In genomic region chr12:52082988-52083637, GRCh38 we compare ENCODE assay signal across 1 cellular context.
TF ChIP-seq lines count a peak whose summit lies in the region.

No MANE protein-coding gene starts in this region.

TF ChIP-seq in HepG2, 621 proteins besides CTCF, POLR2A, EP300 and RAD21 (continued from another document and continues in another):
- TF ChIP-seq LRRFIP1 (CRISPR knock-in tag; conservative IDR thresholded peaks at IDR 0.05) (no peak), CBX1 (IDR thresholded peaks at IDR 0.05; ENCODE audit: low read depth) (no peak), MLX (CRISPR knock-in tag; IDR thresholded peaks at IDR 0.05) (no peak), KDM6A (CRISPR knock-in tag; IDR thresholded peaks at IDR 0.05; ENCODE audit: low read depth) (no peak), HOXA9 (CRISPR knock-in tag; IDR thresholded peaks at IDR 0.05; ENCODE audit: borderline replicate concordance) (no peak), AFF4 (CRISPR knock-in tag; IDR thresholded peaks at IDR 0.05) (no peak), ARID4A (CRISPR knock-in tag; IDR thresholded peaks at IDR 0.05; ENCODE audit: borderline replicate concordance) (peak; percentile 26; the same call in 1 of the 2 replicates), ZNF674 (CRISPR knock-in tag; IDR thresholded peaks at IDR 0.05; ENCODE audit: low read depth) (no peak), ZNF609 (CRISPR knock-in tag; IDR thresholded peaks at IDR 0.05; ENCODE audit: borderline replicate concordance) (no peak), DNMT1 (CRISPR knock-in tag; IDR thresholded peaks at IDR 0.05) (no peak), ZMAT5 (CRISPR knock-in tag; IDR thresholded peaks at IDR 0.05; ENCODE audit: borderline replicate concordance, low read depth) (no peak), NKX3-1 (CRISPR knock-in tag; IDR thresholded peaks at IDR 0.05) (no peak), ZBTB44 (CRISPR knock-in tag; IDR thresholded peaks at IDR 0.05) (no peak), ZNF17 (CRISPR knock-in tag; IDR thresholded peaks at IDR 0.05) (no peak), MTA3 (CRISPR knock-in tag; IDR thresholded peaks at IDR 0.05) (no peak), MIER2 (CRISPR knock-in tag; IDR thresholded peaks at IDR 0.05) (no peak), ZNF850 (CRISPR knock-in tag; conservative IDR thresholded peaks at IDR 0.05) (no peak), ZNF639 (CRISPR knock-in tag; conservative IDR thresholded peaks at IDR 0.05) (no peak), MXD3 (CRISPR knock-in tag; IDR thresholded peaks at IDR 0.05) (no peak), HNRNPL (IDR thresholded peaks at IDR 0.05; ENCODE audit: low read depth, low read length) (no peak), ZNF513 (CRISPR knock-in tag; conservative IDR thresholded peaks at IDR 0.05) (no peak), NRL (CRISPR knock-in tag; IDR thresholded peaks at IDR 0.05; ENCODE audit: borderline replicate concordance) (no peak), ZNF10 (CRISPR knock-in tag; IDR thresholded peaks at IDR 0.05; ENCODE audit: borderline replicate concordance, low read depth) (no peak), PCBP2 (optimal IDR thresholded peaks at IDR 0.05; ENCODE audit: low read depth, low read length, poor library complexity, severe bottlenecking) (no peak), GTF2F1 (IDR thresholded peaks at IDR 0.05; ENCODE audit: low read length) (no peak), ZNF570 (CRISPR knock-in tag; IDR thresholded peaks at IDR 0.05; ENCODE audit: borderline replicate concordance) (no peak), KLF12 (CRISPR knock-in tag; IDR thresholded peaks at IDR 0.05; ENCODE audit: borderline replicate concordance) (no peak), FOXJ3 (CRISPR knock-in tag; IDR thresholded peaks at IDR 0.05; ENCODE audit: borderline replicate concordance) (no peak), ZNF724P (CRISPR knock-in tag; IDR thresholded peaks at IDR 0.05; ENCODE audit: borderline replicate concordance) (no peak), TP53 (CRISPR knock-in tag; conservative IDR thresholded peaks at IDR 0.05) (no peak), ZNF816 (CRISPR knock-in tag; IDR thresholded peaks at IDR 0.05; ENCODE audit: borderline replicate concordance) (no peak), CREBL2 (CRISPR knock-in tag; IDR thresholded peaks at IDR 0.05; ENCODE audit: borderline replicate concordance) (no peak), HOXA7 (CRISPR knock-in tag; IDR thresholded peaks at IDR 0.05) (no peak), ZNF232 (CRISPR knock-in tag; IDR thresholded peaks at IDR 0.05; ENCODE audit: borderline replicate concordance) (no peak), ZMYM3 (CRISPR knock-in tag; IDR thresholded peaks at IDR 0.05) (no peak), ZBTB7A (CRISPR knock-in tag; IDR thresholded peaks at IDR 0.05) (peak; percentile 73; the same call in 1 of the 2 replicates)
